14 cellular contexts compared by ENCODE assay signal in the genomic region with DNA sequence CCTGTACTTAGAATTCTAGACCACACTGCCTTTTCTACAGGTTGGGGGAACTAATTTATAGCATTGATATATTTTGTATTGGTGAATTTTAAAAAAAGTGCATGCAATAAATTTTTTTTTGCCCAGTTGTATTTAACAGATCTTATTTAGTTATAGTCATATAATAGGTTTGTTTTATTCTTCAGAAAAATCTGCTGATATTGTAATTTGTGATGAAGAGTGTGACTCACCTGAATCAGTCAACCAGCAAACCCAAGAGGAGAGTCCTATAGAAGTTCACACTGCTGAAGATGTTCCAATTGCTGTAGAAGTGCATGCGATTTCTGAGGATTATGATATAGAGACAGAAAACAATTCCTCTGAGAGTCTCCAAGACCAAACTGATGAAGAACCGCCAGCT. TPM values are rescaled to one million over a fixed set of nuclear protein-coding genes. Genes with fewer than 3 reads are reported as not detected.
DNase-seq lines count a peak whose midpoint lies in the region; ATAC-seq and TF ChIP-seq lines count a peak whose summit lies in the region.
"Had no signal": no experiment of that assay in that cellular context is flagged by ENCODE, and none has a peak within 500 bp of the region (broad histone marks: within the 10 kb centered on the region; RNA-seq: fewer than 3 reads in every experiment).

No MANE protein-coding gene starts in this region.

- no peak for TF ChIP-seq CTCF in cardiac muscle cell (IDR thresholded peaks at IDR 0.05; ENCODE audit: low read depth, low read length)

- peak overlapping the region; percentile 48 for H3K27ac Mint-ChIP-seq in activated naive CD8-positive, alpha-beta T cell treated with anti-CD3 and anti-CD28 coated beads for 36 hours
- H3K27ac Mint-ChIP-seq: CD8-positive, alpha-beta T cell had no signal

- no peak overlapping the region for H3K4me3 ChIP-seq in cardiac muscle cell

- H3K4me3 Mint-ChIP-seq in activated naive CD8-positive, alpha-beta T cell treated with anti-CD3 and anti-CD28 coated beads for 36 hours = no peak overlapping the region
- H3K4me3 Mint-ChIP-seq: CD14-positive monocyte; CD8-positive, alpha-beta T cell had no signal

- intact Hi-C loops in left cardiac atrium (cut with DNase I) = no loop called here

- H3K4me1 ChIP-seq in cardiac muscle cell (ENCODE audit: low read depth) = peaks cover 9% of the 10 kb centered on the region
- H3K4me1 ChIP-seq: Caco-2 had no signal

- H3K36me3 Mint-ChIP-seq in activated naive CD8-positive, alpha-beta T cell treated with anti-CD3 and anti-CD28 coated beads for 36 hours = peaks cover 40% of the 10 kb centered on the region

- H3K4me1 Mint-ChIP-seq in activated naive CD8-positive, alpha-beta T cell treated with anti-CD3 and anti-CD28 coated beads for 36 hours = peaks cover 17% of the 10 kb centered on the region
- H3K4me1 Mint-ChIP-seq: CD14-positive monocyte had no signal

- H3K9me3 Mint-ChIP-seq in activated naive CD8-positive, alpha-beta T cell treated with anti-CD3 and anti-CD28 coated beads for 36 hours = no peaks in the 10 kb centered on the region
- H3K9me3 Mint-ChIP-seq: CD8-positive, alpha-beta T cell had no signal

- peaks cover 66% of the 10 kb centered on the region for H3K36me3 ChIP-seq in cardiac muscle cell

- ATAC-seq in left cardiac atrium = no peak
- ATAC-seq: CD8-positive, alpha-beta T cell; HCT116 had no signal

- DNase-seq in cardiac muscle cell (ENCODE audit: low read depth in 1 of 2, low spot score in 1 of 2) (no peak), left cardiac atrium (no peak), kidney tubule cell (ENCODE audit: low spot score) (peak; percentile 13), cerebellar cortex (ENCODE audit: low spot score) (no peak), T-helper 2 cell (no peak), SIG-M5 treated with dmso at 0.1 percent for 504 hours (lab: John Stamatoyannopoulos, UW; ENCODE audit: unreplicated experiment) (no peak)
- DNase-seq in activated naive CD8-positive, alpha-beta T cell treated with anti-CD3 and anti-CD28 coated beads for 36 hours = no peak
- DNase-seq: Caco-2; CD8-positive, alpha-beta T cell; DMS53; GF-D8; KBM-7 had no signal

- no peaks in the 10 kb centered on the region for H3K27me3 Mint-ChIP-seq in activated naive CD8-positive, alpha-beta T cell treated with anti-CD3 and anti-CD28 coated beads for 36 hours

- H3K27me3 ChIP-seq in cardiac muscle cell = no peaks in the 10 kb centered on the region

- H3K9me3 ChIP-seq in cardiac muscle cell (ENCODE audit: low read depth) = no peaks in the 10 kb centered on the region
- H3K9me3 ChIP-seq: Caco-2 had no signal

- peak overlapping the region; percentile 0 for H3K27ac ChIP-seq in cardiac muscle cell

RNA-seq across cellular contexts. Expression of a gene that starts 10.3 kb away (rescaled TPM):
- total RNA-seq in cardiac muscle cell (41.0 and 42.7 TPM in 2 replicates), left cardiac atrium (10 to 100 TPM; 23.5 to 39.4 TPM)
- polyA plus RNA-seq in cardiac muscle cell = 39.7 and 42.0 TPM in 2 replicates
- total RNA-seq in activated naive CD8-positive, alpha-beta T cell treated with anti-CD3 and anti-CD28 coated beads for 36 hours = 10 to 100 TPM; 59.5 to 62.1 TPM

RNA-seq across cellular contexts. Expression of a gene that starts 14.4 kb away (rescaled TPM):
- total RNA-seq in cardiac muscle cell (21.4 and 25.9 TPM in 2 replicates), left cardiac atrium (10 to 100 TPM; 68.4 to 86.1 TPM)
- 17.3 and 24.9 TPM in 2 replicates for polyA plus RNA-seq in cardiac muscle cell
- total RNA-seq in activated naive CD8-positive, alpha-beta T cell treated with anti-CD3 and anti-CD28 coated beads for 36 hours = 10 to 100 TPM; 29.5 to 32.0 TPM
